ENCODE assay signal across 23 cellular contexts in the genomic region with DNA sequence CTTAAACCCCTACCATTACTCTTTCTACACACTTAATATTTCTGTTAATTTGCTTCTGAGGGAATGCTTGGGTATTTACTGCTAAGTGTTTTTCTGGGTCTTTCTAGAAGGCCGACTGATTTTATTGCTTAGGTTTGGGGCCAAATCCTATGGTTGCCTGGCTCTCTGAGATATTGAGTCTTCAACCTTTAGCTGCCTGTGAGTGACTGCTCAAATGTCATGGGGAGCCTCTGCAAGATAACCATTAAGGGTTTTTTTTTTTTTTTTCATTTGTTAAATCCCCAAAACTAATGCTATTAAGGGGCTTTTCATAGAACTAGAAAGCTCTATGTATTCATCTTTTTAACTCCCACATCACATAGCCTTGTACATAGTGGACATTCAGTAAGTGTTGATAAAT.
"Had no signal": no experiment of that assay in that cellular context is flagged by ENCODE, and none has a peak within 500 bp of the region (broad histone marks: within the 10 kb centered on the region; RNA-seq: fewer than 3 reads in every experiment).

No MANE protein-coding gene starts in this region.

- H3K9me3 ChIP-seq: left lung, lower lobe of right lung, ovary, suprapubic skin, thoracic aorta, tibial artery, upper lobe of right lung had no signal

- FAIRE-seq: keratinocyte, urothelium cell line had no signal

- H3K27me3 ChIP-seq: ovary, suprapubic skin, tibial artery had no signal

- H3K36me3 ChIP-seq: left lung, lower lobe of right lung, ovary, suprapubic skin, thoracic aorta, tibial artery, upper lobe of right lung had no signal

- H3K27ac ChIP-seq: hepatocyte, left lung, lower lobe of right lung, ovary, skin epidermis, suprapubic skin, thoracic aorta, tibial artery, upper lobe of right lung had no signal

- H3K4me1 ChIP-seq: upper lobe of right lung had no signal

- ATAC-seq: left colon; left lung; lower lobe of right lung; naive thymus-derived CD8-positive, alpha-beta T cell; right cardiac atrium; sciatic nerve; stimulated activated effector memory CD8-positive, alpha-beta T cell treated with anti-CD3 and anti-CD28 coated beads, Interleukin-12 subunit alpha, Interleukin-12 subunit beta, amount 100 ng/mL, for 72 hours; upper lobe of right lung had no signal

- DNase-seq: kidney glomerular epithelial cell; left colon; left lung; lower lobe of right lung; mammary epithelial cell; mesenchymal stem cell; naive thymus-derived CD8-positive, alpha-beta T cell; ovary; retina; right cardiac atrium; stimulated activated CD4-positive, alpha-beta T cell treated with anti-CD3 and anti-CD28 coated beads, Interleukin-4, amount 100 ng/mL, for 24 hours; stimulated activated naive CD4-positive, alpha-beta T cell; tibial artery; trophoblast cell; upper lobe of right lung had no signal

- H3K4me3 ChIP-seq: hepatocyte, left lung, lower lobe of right lung, ovary, skin epidermis, suprapubic skin, thoracic aorta, tibial artery, upper lobe of right lung had no signal
